In the genomic region with DNA sequence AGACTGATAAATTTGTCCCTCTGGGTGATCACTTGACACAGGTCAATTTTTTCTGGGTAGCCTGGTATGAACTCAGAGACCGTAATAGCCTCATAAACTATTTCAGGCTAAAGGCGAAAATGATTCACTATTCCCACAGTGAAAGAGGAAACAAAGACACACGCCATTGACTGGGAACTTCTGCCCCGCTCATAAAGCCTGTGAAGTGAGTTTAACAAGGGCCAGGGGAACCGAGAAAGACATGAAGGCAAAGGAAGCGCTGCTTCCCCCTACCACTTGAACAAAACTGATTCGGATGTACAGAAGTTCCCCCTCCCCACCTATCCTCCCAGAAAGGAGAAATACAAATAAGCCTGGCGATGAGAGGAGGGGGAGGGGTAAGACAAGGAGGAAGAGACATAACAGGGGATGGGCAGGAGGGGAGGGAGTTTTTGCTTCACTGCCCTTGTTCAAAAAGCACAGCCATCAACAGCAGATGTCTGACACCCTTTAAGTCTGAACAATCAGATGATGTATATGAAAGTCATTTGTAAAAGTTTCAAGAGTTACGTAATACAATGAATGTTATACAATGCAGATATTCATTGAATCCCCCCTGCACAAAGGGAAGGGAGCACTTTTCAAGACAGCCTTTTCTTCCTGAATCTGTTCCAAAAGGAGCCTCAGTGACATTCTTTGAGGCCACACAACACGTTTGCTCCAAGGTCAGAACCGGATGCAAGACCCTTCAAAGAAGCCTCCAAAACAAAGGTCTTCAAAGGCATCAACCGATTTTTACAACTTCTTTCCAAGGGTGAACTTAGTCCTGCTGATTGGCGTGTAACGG, we compare ENCODE assay signal across 7 cellular contexts. TPM values are rescaled to one million over a fixed set of nuclear protein-coding genes. Genes with fewer than 3 reads are reported as not detected.
DNase-seq lines count a peak whose midpoint lies in the region; ATAC-seq, FAIRE-seq and TF ChIP-seq lines count a peak whose summit lies in the region.

No MANE protein-coding gene starts in this region.

- no peaks in the 10 kb centered on the region for H4K20me1 ChIP-seq in astrocyte (ENCODE audit: insufficient read depth, low read length)

- peaks cover 46% of the 10 kb centered on the region for H3K27me3 ChIP-seq in HUES48 (ENCODE audit: control insufficient read depth, insufficient read depth, low read length)
- peaks cover 8% of the 10 kb centered on the region for H3K27me3 ChIP-seq in astrocyte (ENCODE audit: insufficient read depth, low read length)

- H3K4me1 ChIP-seq in HUES48 (ENCODE audit: control insufficient read depth, insufficient read depth, low read length) (peaks cover 18% of the 10 kb centered on the region), astrocyte (ENCODE audit: insufficient read depth, low read length) (peaks cover 12% of the 10 kb centered on the region)

- H3K27me3 Mint-ChIP-seq in astrocyte (ENCODE audit: low read depth, unreplicated experiment): peaks cover 25% of the 10 kb centered on the region
- H3K27me3 Mint-ChIP-seq in stimulated activated naive CD8-positive, alpha-beta T cell treated with anti-CD3 and anti-CD28 coated beads, Interleukin-15, amount 100 ng/mL, for 72 hours: peaks cover 45% of the 10 kb centered on the region

- H3K4me3 Mint-ChIP-seq in astrocyte (ENCODE audit: unreplicated experiment): peak overlapping the region; percentile 70
- H3K4me3 Mint-ChIP-seq in stimulated activated naive CD8-positive, alpha-beta T cell treated with anti-CD3 and anti-CD28 coated beads, Interleukin-15, amount 100 ng/mL, for 72 hours: peak overlapping the region; percentile 71 to 73

- H3K4me3 ChIP-seq in HUES48 (ENCODE audit: low read depth, low read length) (peak overlapping the region; percentile 67), astrocyte (ENCODE audit: insufficient read depth, low read depth, low read length) (peak overlapping the region; percentile 64)

- peaks cover 7% of the 10 kb centered on the region for H3K4me1 Mint-ChIP-seq in astrocyte (ENCODE audit: low read depth, unreplicated experiment)
- H3K4me1 Mint-ChIP-seq in stimulated activated naive CD8-positive, alpha-beta T cell treated with anti-CD3 and anti-CD28 coated beads, Interleukin-15, amount 100 ng/mL, for 72 hours: peaks cover 15% of the 10 kb centered on the region

- no peak; the same call in 1 of the 2 replicates for TF ChIP-seq POLR2A in GM12892 (IDR thresholded peaks at IDR 0.05; ENCODE audit: low read depth, low read length)

- no peaks in the 10 kb centered on the region for H3K36me3 Mint-ChIP-seq in astrocyte (ENCODE audit: low read depth, unreplicated experiment)

- H3K9me3 Mint-ChIP-seq in astrocyte (ENCODE audit: unreplicated experiment): no peaks in the 10 kb centered on the region
- no peaks in the 10 kb centered on the region for H3K9me3 Mint-ChIP-seq in stimulated activated naive CD8-positive, alpha-beta T cell treated with anti-CD3 and anti-CD28 coated beads, Interleukin-15, amount 100 ng/mL, for 72 hours

- H3K27ac Mint-ChIP-seq in astrocyte (ENCODE audit: unreplicated experiment): peak overlapping the region; percentile 51
- peak overlapping the region in 1 of 2 donors; percentile 92 for H3K27ac Mint-ChIP-seq in stimulated activated naive CD8-positive, alpha-beta T cell treated with anti-CD3 and anti-CD28 coated beads, Interleukin-15, amount 100 ng/mL, for 72 hours

- peak overlapping the region; percentile 88 for H3K4me2 ChIP-seq in astrocyte (ENCODE audit: low read length)

- FAIRE-seq in GM12892 (lab: Jason Lieb, UNC) (peak; percentile 96), astrocyte (lab: Jason Lieb, UNC) (peak; percentile 63)

- no peaks in the 10 kb centered on the region for H3K36me3 ChIP-seq in HUES48 (ENCODE audit: control insufficient read depth, insufficient read depth, low read length)
- H3K36me3 ChIP-seq in astrocyte (ENCODE audit: insufficient read depth, low read length): no peaks in the 10 kb centered on the region

- H2AFZ ChIP-seq in astrocyte (ENCODE audit: low read depth, low read length): peak overlapping the region; percentile 87

- ATAC-seq in GM21529 (IDR thresholded peaks at IDR 0.05; ENCODE audit: unreplicated experiment) (peak; percentile 79), left colon (peak; percentile 89)
- ATAC-seq in stimulated activated naive CD8-positive, alpha-beta T cell treated with anti-CD3 and anti-CD28 coated beads, Interleukin-15, amount 100 ng/mL, for 72 hours: peak; percentile 72

- H3K9ac ChIP-seq in HUES48 (ENCODE audit: low read depth, low read length): no peak overlapping the region
- H3K9ac ChIP-seq in astrocyte (ENCODE audit: low read length): peak overlapping the region; percentile 73

- intact Hi-C loops in left colon (cut with DNase I, micrococcal nuclease): no loop called here

- H3K27ac ChIP-seq in HUES48 (ENCODE audit: low read depth, low read length) (no peak overlapping the region), astrocyte (ENCODE audit: low read depth, low read length) (peak overlapping the region; percentile 60)

- H3K9me3 ChIP-seq in HUES48 (ENCODE audit: control insufficient read depth, insufficient read depth, low read length) (no peaks in the 10 kb centered on the region), astrocyte (ENCODE audit: insufficient read depth, low read depth, low read length) (no peaks in the 10 kb centered on the region)

- no peak for TF ChIP-seq CTCF in astrocyte (IDR thresholded peaks at IDR 0.05; ENCODE audit: insufficient read depth, low read depth, low read length)

- H3K79me2 ChIP-seq in astrocyte (ENCODE audit: insufficient read depth, low read length): no peaks in the 10 kb centered on the region

- peak; percentile 14 for DNase-seq in GM12892 (ENCODE audit: insufficient read length)
- DNase-seq in astrocyte (ENCODE audit: low read depth): peak; percentile 61
- DNase-seq in left colon: peak; percentile 13 to 33
- peak; percentile 5 to 12 for DNase-seq in stimulated activated naive CD8-positive, alpha-beta T cell treated with anti-CD3 and anti-CD28 coated beads, Interleukin-15, amount 100 ng/mL, for 72 hours
- DNase-seq in NCI-H748 treated with DMSO at 0.1 percent for 48 hours (lab: John Stamatoyannopoulos, UW): no peak

RNA-seq across cellular contexts. Expression of a gene that starts 0.7 kb away (rescaled TPM):
- 3.2 TPM for polyA plus RNA-seq in GM12892 (2012; ENCODE audit: missing spikeins)
- total RNA-seq in astrocyte: 0.36 and 0.48 TPM in 2 replicates
- under 1 TPM; 0.37 to 0.78 TPM for total RNA-seq in left colon
